20 cellular contexts compared by ENCODE assay signal in the genomic region with DNA sequence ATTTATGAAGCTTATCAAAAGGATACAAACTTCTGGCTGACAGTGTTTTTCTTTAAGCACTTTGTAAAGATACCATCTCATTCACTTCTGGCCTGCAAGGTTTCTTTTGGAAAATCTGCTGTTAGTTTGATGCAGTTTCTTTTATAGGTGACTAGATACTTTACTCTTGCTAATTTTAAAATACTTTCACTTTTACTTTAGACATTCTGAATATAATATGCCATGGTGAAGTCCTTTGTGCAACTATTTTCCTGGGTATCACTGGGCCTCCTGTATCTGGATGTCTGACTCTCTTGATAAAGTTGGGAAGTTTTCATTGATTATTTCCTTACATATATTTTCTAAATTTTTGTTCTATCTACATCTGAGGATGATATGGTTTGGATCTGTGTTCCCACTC.
DNase-seq lines count a peak whose midpoint lies in the region; ATAC-seq lines count a peak whose summit lies in the region.
"Had no signal": no experiment of that assay in that cellular context is flagged by ENCODE, and none has a peak within 500 bp of the region (broad histone marks: within the 10 kb centered on the region; RNA-seq: fewer than 3 reads in every experiment).

No MANE protein-coding gene starts in this region.

- DNase-seq in T-helper 1 cell (no peak), OCI-M1 (lab: John Stamatoyannopoulos, UW) (peak; percentile 56), KBM-7 (no peak)
- DNase-seq in activated naive CD4-positive, alpha-beta T cell treated with anti-CD3 and anti-CD28 coated beads, Interleukin-2, amount 10 ng/mL, durations not matched to agents 7 days and 5 days, result no peak
- no peak for DNase-seq in activated naive CD4-positive, alpha-beta T cell treated with anti-CD3 and anti-CD28 coated beads, Interleukin-2, amount 50 U/mL, for 16 hours
- DNase-seq in central memory CD8-positive, alpha-beta T cell (ENCODE audit: low spot score in 2 of 2), result no peak
- DNase-seq in stimulated activated CD4-positive, alpha-beta T cell treated with anti-CD3 and anti-CD28 coated beads, Interleukin-4, amount 100 ng/mL, for 4 hours, result no peak
- DNase-seq: CD8-positive, alpha-beta memory T cell; DMS79; NCI-H1048; NCI-H1436 treated with DMSO at 0.1 percent for 48 hours; NCI-H2029 treated with DMSO at 0.1 percent for 48 hours; NCI-H2171 treated with DMSO at 0.1 percent for 48 hours; NCI-H446 treated with DMSO at 0.1 percent for 48 hours; NCI-H774; PC-9 had no signal

- in situ Hi-C loops in KBM-7 (cut with MboI; ENCODE audit: low pct_unique_long_range_greater_than_20kb, low sequenced_read_pairs), result no loop called here

- H3K9me3 Mint-ChIP-seq in T-helper 1 cell treated with Interleukin-12 subunit alpha and Interleukin-12 subunit beta and Interleukin-4 antibody, amounts not matched to agents 30 μg/mL and 1 μg/mL, for 36 hours, result peaks cover 49% of the 10 kb centered on the region
- peaks cover 42% of the 10 kb centered on the region for H3K9me3 Mint-ChIP-seq in activated naive CD4-positive, alpha-beta T cell treated with anti-CD3 and anti-CD28 coated beads, Interleukin-2, amount 10 ng/mL, durations not matched to agents 7 days and 5 days
- H3K9me3 Mint-ChIP-seq in central memory CD8-positive, alpha-beta T cell, result peaks cover 6% of the 10 kb centered on the region

- no peaks in the 10 kb centered on the region for H3K27me3 Mint-ChIP-seq in T-helper 1 cell treated with Interleukin-12 subunit alpha and Interleukin-12 subunit beta and Interleukin-4 antibody, amounts not matched to agents 30 μg/mL and 1 μg/mL, for 36 hours (ENCODE audit: low read depth)
- no peaks in the 10 kb centered on the region for H3K27me3 Mint-ChIP-seq in activated naive CD4-positive, alpha-beta T cell treated with anti-CD3 and anti-CD28 coated beads, Interleukin-2, amount 10 ng/mL, durations not matched to agents 7 days and 5 days
- H3K27me3 Mint-ChIP-seq in central memory CD8-positive, alpha-beta T cell, result no peaks in the 10 kb centered on the region
- H3K27me3 Mint-ChIP-seq: B cell; CD8-positive, alpha-beta memory T cell had no signal

- H3K36me3 Mint-ChIP-seq in T-helper 1 cell treated with Interleukin-12 subunit alpha and Interleukin-12 subunit beta and Interleukin-4 antibody, amounts not matched to agents 30 μg/mL and 1 μg/mL, for 36 hours (ENCODE audit: low read depth), result peaks cover 21% of the 10 kb centered on the region
- H3K36me3 Mint-ChIP-seq in activated naive CD4-positive, alpha-beta T cell treated with anti-CD3 and anti-CD28 coated beads, Interleukin-2, amount 10 ng/mL, durations not matched to agents 7 days and 5 days, result peaks cover 43% of the 10 kb centered on the region
- peaks cover 1% of the 10 kb centered on the region for H3K36me3 Mint-ChIP-seq in central memory CD8-positive, alpha-beta T cell (ENCODE audit: insufficient read depth)

- CTCF ChIA-PET in activated naive CD4-positive, alpha-beta T cell treated with anti-CD3 and anti-CD28 coated beads, Interleukin-2, amount 10 ng/mL, durations not matched to agents 7 days and 5 days (lab: Charles Lee), result no interaction called here

- ATAC-seq in central memory CD8-positive, alpha-beta T cell (replicated peaks; ENCODE audit: extremely low read depth, poor library complexity, severe bottlenecking), result no peak
- ATAC-seq: GM23338, K562 had no signal

- H3K4me3 Mint-ChIP-seq in T-helper 1 cell treated with Interleukin-12 subunit alpha and Interleukin-12 subunit beta and Interleukin-4 antibody, amounts not matched to agents 30 μg/mL and 1 μg/mL, for 36 hours, result no peak overlapping the region
- no peak overlapping the region for H3K4me3 Mint-ChIP-seq in activated naive CD4-positive, alpha-beta T cell treated with anti-CD3 and anti-CD28 coated beads, Interleukin-2, amount 10 ng/mL, durations not matched to agents 7 days and 5 days
- H3K4me3 Mint-ChIP-seq in central memory CD8-positive, alpha-beta T cell, result peak overlapping the region; percentile 1
- H3K4me3 Mint-ChIP-seq: B cell, GM23338 had no signal

- peaks cover 8% of the 10 kb centered on the region for H3K4me1 Mint-ChIP-seq in T-helper 1 cell treated with Interleukin-12 subunit alpha and Interleukin-12 subunit beta and Interleukin-4 antibody, amounts not matched to agents 30 μg/mL and 1 μg/mL, for 36 hours (ENCODE audit: low read depth)
- H3K4me1 Mint-ChIP-seq in activated naive CD4-positive, alpha-beta T cell treated with anti-CD3 and anti-CD28 coated beads, Interleukin-2, amount 10 ng/mL, durations not matched to agents 7 days and 5 days, result peaks cover 16% of the 10 kb centered on the region
- H3K4me1 Mint-ChIP-seq in central memory CD8-positive, alpha-beta T cell, result peaks cover 6% of the 10 kb centered on the region
- H3K4me1 Mint-ChIP-seq: B cell, GM23338 had no signal

- peak overlapping the region; percentile 34 for H3K27ac Mint-ChIP-seq in T-helper 1 cell treated with Interleukin-12 subunit alpha and Interleukin-12 subunit beta and Interleukin-4 antibody, amounts not matched to agents 30 μg/mL and 1 μg/mL, for 36 hours
- H3K27ac Mint-ChIP-seq in activated naive CD4-positive, alpha-beta T cell treated with anti-CD3 and anti-CD28 coated beads, Interleukin-2, amount 10 ng/mL, durations not matched to agents 7 days and 5 days, result peak overlapping the region; percentile 77
- H3K27ac Mint-ChIP-seq in central memory CD8-positive, alpha-beta T cell (ENCODE audit: low read depth), result peak overlapping the region; percentile 22
- H3K27ac Mint-ChIP-seq: B cell, GM23338 had no signal

Comparison
In these comparisons a context has a peak if more than half of its experiments do, and no peak if none do; other contexts are left out.
1. H3K27ac Mint-ChIP-seq: peak in every context shown above with its lines; median percentile 77 in activated naive CD4-positive, alpha-beta T cell treated with anti-CD3 and anti-CD28 coated beads, Interleukin-2, amount 10 ng/mL, durations not matched to agents 7 days and 5 days; 34 in T-helper 1 cell treated with Interleukin-12 subunit alpha and Interleukin-12 subunit beta and Interleukin-4 antibody, amounts not matched to agents 30 μg/mL and 1 μg/mL, for 36 hours; 22 in central memory CD8-positive, alpha-beta T cell.